ENCODE assay signal across 8 cellular contexts in the genomic region with DNA sequence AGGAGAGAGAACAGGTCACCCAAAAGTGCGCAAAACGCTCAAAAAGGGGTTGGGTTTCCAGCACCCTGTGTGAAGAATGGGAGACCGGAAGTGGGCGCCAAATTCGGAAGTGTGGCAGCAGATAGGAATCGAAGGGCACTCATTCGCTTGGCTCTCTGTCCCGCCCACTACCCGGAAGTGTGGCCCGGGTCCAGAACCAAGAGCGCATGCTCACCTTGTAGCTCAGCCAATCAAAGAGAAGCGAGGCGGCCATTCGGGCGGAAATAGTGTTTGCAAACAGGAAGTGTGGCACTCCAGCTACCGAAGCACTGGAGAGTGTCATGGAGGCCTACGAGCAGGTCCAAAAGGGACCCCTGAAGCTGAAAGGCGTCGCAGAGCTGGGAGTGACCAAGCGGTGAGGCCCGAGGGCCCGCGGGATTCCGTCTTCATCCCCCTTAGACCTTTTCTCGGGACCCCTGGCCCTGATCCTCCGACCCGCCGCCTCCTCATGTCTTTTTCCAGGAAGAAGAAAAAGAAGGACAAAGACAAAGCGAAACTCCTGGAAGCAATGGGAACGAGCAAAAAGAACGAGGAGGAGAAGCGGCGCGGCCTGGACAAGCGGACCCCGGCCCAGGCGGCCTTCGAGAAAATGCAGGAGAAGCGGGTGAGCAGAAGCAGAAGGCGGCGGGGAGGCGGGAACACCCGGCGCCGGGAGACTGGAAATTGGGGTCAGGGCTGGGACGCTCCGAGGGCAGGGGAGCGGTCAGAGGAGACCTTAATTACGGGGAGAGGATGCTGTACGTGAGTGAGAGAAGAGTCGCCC. TPM values are rescaled to one million over a fixed set of nuclear protein-coding genes. Genes with fewer than 3 reads are reported as not detected.
A peak's percentile ranks its signal among the peaks of the same experiment; 100 is the strongest.
DNase-seq lines count a peak whose midpoint lies in the region; ATAC-seq and TF ChIP-seq lines count a peak whose summit lies in the region.

Gene FAM32A, plus strand, starts transcription at position 288 of the 802 bp plus-strand sequence. Its CDS starts 33 bp downstream, at position 321.

- H3K9me3 Mint-ChIP-seq in activated T-cell treated with anti-CD3 and anti-CD28 coated beads, Interleukin-2, amount 50 U/mL, for 4 hours, result no peaks in the 10 kb centered on the region

- H3K36me3 ChIP-seq in Panc1 (ENCODE audit: control insufficient read depth, insufficient read depth, low read length) (peaks cover 5% of the 10 kb centered on the region; the same call in 1 of the 2 replicates), esophagus (ENCODE audit: control insufficient read depth in 2 of 2, insufficient read depth in 2 of 2, low read length in 1 of 2) (peaks cover 5 to 14% of the 10 kb centered on the region in 2 donors), mucosa of stomach (ENCODE audit: control insufficient read depth, insufficient read depth, low read length) (peaks cover 10% of the 10 kb centered on the region)

- 0% methylated on average over 51 of the region's 51 CpGs for WGBS in esophagus, 2 donors

- H3K4me3 Mint-ChIP-seq in activated T-cell treated with anti-CD3 and anti-CD28 coated beads, Interleukin-2, amount 50 U/mL, for 4 hours, result peak within 1 kb of the TSS; percentile 100

- peak within 1 kb of the TSS; percentile 93 for H3K9ac ChIP-seq in mucosa of stomach (ENCODE audit: low read length)

- H3K9me3 ChIP-seq in Panc1 (ENCODE audit: control insufficient read depth, insufficient read depth, low read depth, low read length) (no peaks in the 10 kb centered on the region), esophagus (ENCODE audit: control insufficient read depth in 2 of 2, insufficient read depth in 1 of 2, low read depth in 1 of 2, low read length in 1 of 2) (no peaks in the 10 kb centered on the region), mucosa of stomach (ENCODE audit: control insufficient read depth, low read length) (no peaks in the 10 kb centered on the region)

- no TSS peak for BruUV-seq in Panc1 (replicated peaks; lab: Mats Ljungman, UMichigan)

- ATAC-seq in GM21723 (IDR thresholded peaks at IDR 0.05; ENCODE audit: unreplicated experiment), result peak; percentile 80
- ATAC-seq in Panc1, result peak; percentile 94
- peak; percentile 94 for ATAC-seq in activated T-cell treated with anti-CD3 and anti-CD28 coated beads, Interleukin-2, amount 50 U/mL, for 4 hours

- CTCF ChIA-PET in Panc1 (lab: Charles Lee), result interaction anchor here (0.5 to 0.9 kb wide), 2 partner anchors 121 to 311 kb away, joined by 3 read pairs; partner anchors contain the start of genes C19orf44 and CALR3

- in situ Hi-C loops in Panc1 (cut with HindIII; ENCODE audit: low pct_unique_long_range_greater_than_20kb, low sequenced_read_pairs), result no loop called here

- intact Hi-C loops in Panc1 (cut with micrococcal nuclease; ENCODE audit: unreplicated experiment), result no loop called here

- no peak; the same call in 1 of the 2 replicates for TF ChIP-seq CTCF in Panc1 (IDR thresholded peaks at IDR 0.05)

- peaks cover 12% of the 10 kb centered on the region for H3K36me3 Mint-ChIP-seq in activated T-cell treated with anti-CD3 and anti-CD28 coated beads, Interleukin-2, amount 50 U/mL, for 4 hours (ENCODE audit: insufficient read depth)

- no peaks in the 10 kb centered on the region; the same call in 1 of the 2 replicates for H3K4me1 ChIP-seq in Panc1 (ENCODE audit: control insufficient read depth, insufficient read depth, low read length)
- H3K4me1 ChIP-seq in esophagus (ENCODE audit: control insufficient read depth in 2 of 2, insufficient read depth in 2 of 2, low read length in 1 of 2), result peaks cover 0 to 7% of the 10 kb centered on the region in 2 donors
- H3K4me1 ChIP-seq in mucosa of stomach (ENCODE audit: control insufficient read depth, insufficient read depth, low read length), result peaks cover 15% of the 10 kb centered on the region

- H3K4me1 Mint-ChIP-seq in activated T-cell treated with anti-CD3 and anti-CD28 coated beads, Interleukin-2, amount 50 U/mL, for 4 hours (ENCODE audit: low read depth), result peaks cover 28% of the 10 kb centered on the region

- peak within 1 kb of the TSS; percentile 92 for H3K27ac ChIP-seq in Panc1 (ENCODE audit: low read length)
- H3K27ac ChIP-seq in esophagus (ENCODE audit: low read depth in 2 of 2, low read length in 1 of 2), result peak within 1 kb of the TSS; percentile 89 to 92

- H3K27me3 Mint-ChIP-seq in activated T-cell treated with anti-CD3 and anti-CD28 coated beads, Interleukin-2, amount 50 U/mL, for 4 hours (ENCODE audit: low read depth), result no peaks in the 10 kb centered on the region

- H3K27me3 ChIP-seq in Panc1 (ENCODE audit: control insufficient read depth, insufficient read depth, low read length) (no peaks in the 10 kb centered on the region), esophagus (ENCODE audit: control insufficient read depth in 1 of 2, insufficient read depth in 2 of 2, low read length in 2 of 2) (no peaks in the 10 kb centered on the region), mucosa of stomach (ENCODE audit: control insufficient read depth, insufficient read depth, low read length) (no peaks in the 10 kb centered on the region)

- peak within 1 kb of the TSS; percentile 73 to 97 for H3K4me3 ChIP-seq in Panc1 (ENCODE audit: low read depth in 2 of 2, low read length in 2 of 2)
- H3K4me3 ChIP-seq in esophagus (ENCODE audit: low read depth in 1 of 2, low read length in 2 of 2), result peak within 1 kb of the TSS; percentile 97 to 100
- peak within 1 kb of the TSS; percentile 79 for H3K4me3 ChIP-seq in mucosa of stomach (ENCODE audit: low read length)

- POLR2A ChIA-PET in Panc1 (lab: Charles Lee), result interaction anchor here (0.6 to 1.1 kb wide), 2 partner anchors 109 to 160 kb away, joined by 3 to 5 read pairs; partner anchors contain the start of gene TPM4

- DNase-seq in DMS53 treated with DMSO at 0.1 percent for 48 hours (lab: John Stamatoyannopoulos, UW; ENCODE audit: unreplicated experiment) (peak; percentile 88), KG1 (lab: John Stamatoyannopoulos, UW) (peak; percentile 92), Panc1 (ENCODE audit: low read depth, low spot score) (peak; percentile 96)
- DNase-seq in activated T-cell treated with anti-CD3 and anti-CD28 coated beads, Interleukin-2, amount 50 U/mL, for 4 hours, result peak; percentile 97
- DNase-seq in stimulated activated CD8-positive, alpha-beta memory T cell treated with anti-CD3 and anti-CD28 coated beads, Interleukin-7, amount 100 ng/mL, for 1 hour (ENCODE audit: low read depth in 2 of 2), result peak; percentile 97

RNA-seq across cellular contexts. Expression of gene FAM32A, which starts in this region (rescaled TPM):
- 44.6 TPM for total RNA-seq in Panc1 (2021; ENCODE audit: unreplicated experiment)
- polyA plus RNA-seq in Panc1 (2012; ENCODE audit: insufficient read length), result 57.8 TPM
- total RNA-seq in activated T-cell treated with anti-CD3 and anti-CD28 coated beads, Interleukin-2, amount 50 U/mL, for 4 hours, result 10 to 100 TPM; 53.4 to 60.1 (median 56.4) TPM
- polyA plus RNA-seq in esophagus, result 10 to 100 TPM; 63.0 to 68.5 TPM

Comparison
In these comparisons a context has a peak if more than half of its experiments do, and no peak if none do; other contexts are left out.
1. Peak in every context shown above with its lines: DNase-seq, ATAC-seq, H3K4me3 ChIP-seq and H3K27ac ChIP-seq.